In the genomic region with DNA sequence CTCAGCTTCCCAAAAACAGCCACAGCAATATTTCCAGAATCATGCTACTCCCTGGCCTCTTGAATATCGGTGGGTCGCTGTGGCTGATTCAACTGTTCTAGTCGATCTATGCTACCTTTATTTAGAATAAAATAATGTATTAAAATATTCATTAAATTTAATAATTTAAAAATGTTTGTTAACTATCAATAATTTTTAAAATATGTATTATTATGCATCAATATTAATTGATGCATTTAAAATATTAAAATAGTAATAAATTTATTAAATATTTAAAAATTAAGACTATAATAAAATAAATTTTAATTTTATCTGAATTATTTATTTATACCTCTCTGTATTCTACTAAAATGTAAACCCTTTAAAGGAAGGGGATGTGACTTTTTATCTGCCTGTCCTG, we compare ENCODE assay signal across 27 cellular contexts.
"Had no signal": no experiment of that assay in that cellular context is flagged by ENCODE, and none has a peak within 500 bp of the region (broad histone marks: within the 10 kb centered on the region; RNA-seq: fewer than 3 reads in every experiment).

No MANE protein-coding gene starts in this region.

- H3K27me3 Mint-ChIP-seq: naive B cell; progenitor cell of endocrine pancreas; stimulated activated memory B cell treated with anti-CD40 and anti-IgM and Interleukin-4, amounts not matched to agents 10 μg/mL and 1 μg/mL and 100 μg/mL, for 72 hours; stimulated activated naive CD8-positive, alpha-beta T cell treated with anti-CD3 and anti-CD28 coated beads, Interleukin-15, amount 100 ng/mL, for 72 hours; type B pancreatic cell had no signal

- H3K4me3 Mint-ChIP-seq: mesothelial cell of epicardium; naive B cell; natural killer cell; nephron progenitor cell; neural progenitor cell; stimulated activated memory B cell treated with anti-CD40 and anti-IgM and Interleukin-4, amounts not matched to agents 10 μg/mL and 1 μg/mL and 100 μg/mL, for 72 hours; stimulated activated naive CD8-positive, alpha-beta T cell treated with anti-CD3 and anti-CD28 coated beads, Interleukin-15, amount 100 ng/mL, for 72 hours; type B pancreatic cell had no signal

- H3K36me3 ChIP-seq: neural progenitor cell, right atrium auricular region, uterus had no signal

- H3K4me1 ChIP-seq: left lung, right atrium auricular region, right lobe of liver, tibial nerve, uterus had no signal

- DNase-seq: left colon; left lung; mesendoderm; naive B cell; natural killer cell; nephron progenitor cell; occipital lobe; right lobe of liver; stimulated activated CD4-positive, alpha-beta T cell treated with anti-CD3 and anti-CD28 coated beads, Interleukin-1b, Interleukin-23, amount 100 ng/mL, for 48 hours; stimulated activated CD4-positive, alpha-beta T cell treated with anti-CD3 and anti-CD28 coated beads, Interleukin-2, amount 100 ng/mL, for 48 hours; stimulated activated CD4-positive, alpha-beta T cell treated with anti-CD3 and anti-CD28 coated beads, Interleukin-4, amount 100 ng/mL, for 4 hours; stimulated activated CD8-positive, alpha-beta memory T cell treated with anti-CD3 and anti-CD28 coated beads, Interleukin-4, amount 100 ng/mL, for 48 hours; stimulated activated naive CD4-positive, alpha-beta T cell treated with Interleukin-2 at 50 U/mL for 16 hours; stimulated activated naive CD8-positive, alpha-beta T cell treated with anti-CD3 and anti-CD28 coated beads, Interleukin-15, amount 100 ng/mL, for 72 hours; substantia nigra; uterus had no signal

- H3K36me3 Mint-ChIP-seq: natural killer cell had no signal

- H3K9me3 Mint-ChIP-seq: natural killer cell; stimulated activated naive CD8-positive, alpha-beta T cell treated with anti-CD3 and anti-CD28 coated beads, Interleukin-15, amount 100 ng/mL, for 72 hours; type B pancreatic cell had no signal

- H3K27ac ChIP-seq: left lung, neural progenitor cell, neutrophil, right atrium auricular region, right lobe of liver, tibial nerve, uterus had no signal

- H3K27me3 ChIP-seq: left lung, neural progenitor cell, neutrophil, right atrium auricular region, right lobe of liver, tibial nerve, uterus had no signal

- ATAC-seq: left colon; left lung; right lobe of liver; stimulated activated memory B cell treated with anti-CD40 and anti-IgM and Interleukin-4, amounts not matched to agents 10 μg/mL and 1 μg/mL and 100 μg/mL, for 72 hours; stimulated activated naive CD8-positive, alpha-beta T cell treated with anti-CD3 and anti-CD28 coated beads, Interleukin-15, amount 100 ng/mL, for 72 hours had no signal

- H3K27ac Mint-ChIP-seq: mesothelial cell of epicardium; naive B cell; natural killer cell; nephron progenitor cell; neural progenitor cell; progenitor cell of endocrine pancreas; stimulated activated memory B cell treated with anti-CD40 and anti-IgM and Interleukin-4, amounts not matched to agents 10 μg/mL and 1 μg/mL and 100 μg/mL, for 72 hours; stimulated activated naive CD8-positive, alpha-beta T cell treated with anti-CD3 and anti-CD28 coated beads, Interleukin-15, amount 100 ng/mL, for 72 hours; type B pancreatic cell had no signal

- H3K4me1 Mint-ChIP-seq: naive B cell; stimulated activated memory B cell treated with anti-CD40 and anti-IgM and Interleukin-4, amounts not matched to agents 10 μg/mL and 1 μg/mL and 100 μg/mL, for 72 hours; stimulated activated naive CD8-positive, alpha-beta T cell treated with anti-CD3 and anti-CD28 coated beads, Interleukin-15, amount 100 ng/mL, for 72 hours had no signal

- H3K9me3 ChIP-seq: left lung, neutrophil, right atrium auricular region, right lobe of liver, tibial nerve, uterus had no signal

- FAIRE-seq: keratinocyte had no signal

- H3K4me3 ChIP-seq: left lung, lung, neural progenitor cell, right atrium auricular region, right lobe of liver, smooth muscle cell, tibial nerve, uterus had no signal
